In the genomic region with DNA sequence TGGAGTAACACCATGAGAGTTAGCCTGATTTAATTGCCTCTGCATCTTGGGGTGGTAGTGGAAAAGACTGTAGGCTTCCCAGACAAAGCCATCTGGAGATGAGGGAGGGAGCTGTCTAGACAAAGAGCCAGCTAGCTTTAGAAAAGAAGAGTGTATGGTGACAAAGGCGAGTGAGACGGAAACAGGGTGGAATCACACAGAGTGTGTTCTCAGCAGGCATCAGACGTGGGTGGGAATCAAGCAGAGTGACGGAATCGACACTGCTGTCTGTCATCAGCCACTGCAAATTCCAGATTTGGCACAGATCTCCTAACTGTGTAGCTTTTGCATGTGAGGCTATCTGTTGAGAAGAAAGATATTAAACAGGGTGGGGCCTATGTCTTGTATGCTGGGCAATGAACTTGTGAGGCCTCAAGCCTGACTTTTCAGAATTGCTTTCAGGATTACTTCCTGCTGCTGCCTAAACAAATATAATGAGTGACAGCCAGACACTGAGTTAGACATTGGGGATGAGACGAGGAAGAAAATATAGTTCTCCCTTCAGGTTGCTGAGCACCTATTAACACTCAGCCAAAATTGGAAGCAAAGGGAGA, we compare ENCODE assay signal across 19 cellular contexts.
DNase-seq lines count a peak whose midpoint lies in the region; ATAC-seq and TF ChIP-seq lines count a peak whose summit lies in the region.
"Had no signal": no experiment of that assay in that cellular context is flagged by ENCODE, and none has a peak within 500 bp of the region (broad histone marks: within the 10 kb centered on the region; RNA-seq: fewer than 3 reads in every experiment).

No MANE protein-coding gene starts in this region.

- no peak overlapping the region for H3K4ac ChIP-seq in H9 (ENCODE audit: low read depth, low read length)
- no peak overlapping the region for H3K4ac ChIP-seq in mesendoderm (ENCODE audit: low read depth, low read length)

- H4K91ac ChIP-seq in H9 (ENCODE audit: insufficient read length, low read depth, low read length) = no peak overlapping the region

- peak; percentile 38 for TF ChIP-seq EP300 in neural cell (conservative IDR thresholded peaks at IDR 0.05; ENCODE audit: poor library complexity, severe bottlenecking)
- no peak for TF ChIP-seq EP300 in gastroesophageal sphincter (IDR thresholded peaks at IDR 0.05)

- H3K27me3 ChIP-seq in H9 (ENCODE audit: insufficient read depth, low read length) = no peaks in the 10 kb centered on the region
- no peaks in the 10 kb centered on the region for H3K27me3 ChIP-seq in neural cell (ENCODE audit: insufficient read depth, low read depth, low read length)
- H3K27me3 ChIP-seq in CD8-positive, alpha-beta memory T cell (ENCODE audit: insufficient read depth, low read length, poor library complexity, severe bottlenecking) = no peaks in the 10 kb centered on the region
- no peaks in the 10 kb centered on the region for H3K27me3 ChIP-seq in gastroesophageal sphincter
- H3K27me3 ChIP-seq in mesendoderm (ENCODE audit: insufficient read depth, low read length, poor library complexity) = no peaks in the 10 kb centered on the region
- H3K27me3 ChIP-seq: colonic mucosa, spleen, testis had no signal

- H3F3A ChIP-seq in neural cell (ENCODE audit: insufficient read depth, low read length, poor library complexity, severe bottlenecking) = no peaks in the 10 kb centered on the region

- H4K8ac ChIP-seq in H9 (replicated peaks; ENCODE audit: insufficient read length, low read depth, low read length) = no peak overlapping the region
- no peak overlapping the region for H4K8ac ChIP-seq in mesendoderm (ENCODE audit: low read depth, low read length)

- POLR2A ChIA-PET in CD8-positive, alpha-beta memory T cell (lab: Charles Lee) = no interaction called here

- H2BK15ac ChIP-seq in H9 (ENCODE audit: low read depth, low read length) = no peak overlapping the region
- no peak overlapping the region for H2BK15ac ChIP-seq in mesendoderm (replicated peaks; ENCODE audit: low read depth)

- TF ChIP-seq CTCF in H9 (conservative IDR thresholded peaks at IDR 0.05) (no peak), epithelial cell of esophagus (IDR thresholded peaks at IDR 0.05; ENCODE audit: insufficient read depth, low read depth, low read length, missing control alignments) (no peak), neural cell (IDR thresholded peaks at IDR 0.05; ENCODE audit: poor library complexity, severe bottlenecking) (no peak), gastroesophageal sphincter (IDR thresholded peaks at IDR 0.05) (no peak)

- no peak for TF ChIP-seq POLR2A in gastroesophageal sphincter (IDR thresholded peaks at IDR 0.05)

- no peak overlapping the region for H3K14ac ChIP-seq in H9 (ENCODE audit: insufficient read depth, low read length)

- no peak overlapping the region for H2BK20ac ChIP-seq in H9 (ENCODE audit: low read depth, low read length, poor library complexity, severe bottlenecking)

- H3K79me1 ChIP-seq in H9 (ENCODE audit: insufficient read depth, low read depth, low read length, poor library complexity, severe bottlenecking) (no peaks in the 10 kb centered on the region), mesendoderm (ENCODE audit: low read length) (no peaks in the 10 kb centered on the region)

- H3K27ac Mint-ChIP-seq in H9 = peak overlapping the region in 2 of 3 experiments; percentile 0 to 6; a peak in 1 of 7 replicates
- peak overlapping the region in 1 of 8 donors; percentile 11 for H3K27ac Mint-ChIP-seq in CD8-positive, alpha-beta memory T cell
- H3K27ac Mint-ChIP-seq: activated CD4-positive, alpha-beta T cell treated with anti-CD3 and anti-CD28 coated beads, Interleukin-2, amount 10 ng/mL, durations not matched to agents 7 days and 5 days; activated naive CD4-positive, alpha-beta T cell treated with anti-CD3 and anti-CD28 coated beads for 36 hours had no signal

- no peaks in the 10 kb centered on the region for H3K9me2 ChIP-seq in neural cell (ENCODE audit: insufficient read depth, low read length)

- H2BK120ac ChIP-seq in H9 (ENCODE audit: low read depth, low read length, poor library complexity, severe bottlenecking) (no peak overlapping the region), mesendoderm (ENCODE audit: low read depth, low read length) (no peak overlapping the region)

- no peaks in the 10 kb centered on the region for H3K27me3 Mint-ChIP-seq in H9 (ENCODE audit: low read depth)
- peaks cover 1 to 17% of the 10 kb centered on the region in 2 donors for H3K27me3 Mint-ChIP-seq in CD8-positive, alpha-beta memory T cell
- H3K27me3 Mint-ChIP-seq: activated CD4-positive, alpha-beta T cell treated with anti-CD3 and anti-CD28 coated beads, Interleukin-2, amount 10 ng/mL, durations not matched to agents 7 days and 5 days had no signal

- H3K18ac ChIP-seq in H9 (ENCODE audit: insufficient read length, low read depth, low read length) (no peak overlapping the region), mesendoderm (ENCODE audit: low read length) (no peak overlapping the region)

- H2AK5ac ChIP-seq in H9 (ENCODE audit: insufficient read length, low read length) (no peak overlapping the region), mesendoderm (ENCODE audit: low read length) (no peak overlapping the region)

- H3K36me3 Mint-ChIP-seq in H9 (ENCODE audit: insufficient read depth in 1 of 3, low read depth in 3 of 3) = no peaks in the 10 kb centered on the region
- no peaks in the 10 kb centered on the region for H3K36me3 Mint-ChIP-seq in CD8-positive, alpha-beta memory T cell

- no peak overlapping the region for H3K4me2 ChIP-seq in H9 (ENCODE audit: insufficient read depth, insufficient read length, low read length)
- H3K4me2 ChIP-seq in neural cell (ENCODE audit: low read length) = no peak overlapping the region
- H3K4me2 ChIP-seq in mesendoderm (ENCODE audit: low read length) = no peak overlapping the region

- H3K23me2 ChIP-seq in H9 (ENCODE audit: insufficient read length, low read depth, low read length, poor library complexity, severe bottlenecking) = no peaks in the 10 kb centered on the region

- DNase-seq in H9 (no peak), NCI-H2171 treated with DMSO at 0.1 percent for 48 hours (lab: John Stamatoyannopoulos, UW) (peak; percentile 69), epithelial cell of esophagus (ENCODE audit: low read depth) (peak; percentile 9), mesendoderm (no peak)
- no peak for DNase-seq in CD8-positive, alpha-beta memory T cell
- DNase-seq: activated CD4-positive, alpha-beta T cell treated with anti-CD3 and anti-CD28 coated beads, Interleukin-2, amount 10 ng/mL, durations not matched to agents 7 days and 5 days; activated naive CD4-positive, alpha-beta T cell treated with anti-CD3 and anti-CD28 coated beads for 36 hours; aorta; Caco-2; colonic mucosa; Karpas-422; NCI-H1105 treated with DMSO at 0.1 percent for 48 hours; RPMI8226; spleen; SW 1271; testis had no signal

- H3K4me1 Mint-ChIP-seq in H9 = peaks cover 8 to 11% of the 10 kb centered on the region in 2 experiments
- peaks cover 1 to 15% (median 6%) of the 10 kb centered on the region in 3 donors for H3K4me1 Mint-ChIP-seq in CD8-positive, alpha-beta memory T cell

- H4K20me1 ChIP-seq in H9 (ENCODE audit: control insufficient read depth, insufficient read depth, insufficient read length) (no peaks in the 10 kb centered on the region), neural cell (ENCODE audit: insufficient read depth) (no peaks in the 10 kb centered on the region)

- H3K4me1 ChIP-seq in H9 (ENCODE audit: insufficient read depth, low read length) (0 out of 2 replicates have a peak, but pooled peaks cover 3% of the 10 kb centered on the region), gastroesophageal sphincter (no peaks in the 10 kb centered on the region), mesendoderm (ENCODE audit: control insufficient read depth, low read depth, low read length) (no peaks in the 10 kb centered on the region)
- H3K4me1 ChIP-seq in CD8-positive, alpha-beta memory T cell (ENCODE audit: insufficient read depth, low read length) = peaks cover 7% of the 10 kb centered on the region
- H3K4me1 ChIP-seq: Caco-2, colonic mucosa, spleen, testis had no signal

- H2AFZ ChIP-seq in H9 (ENCODE audit: low read length) = no peak overlapping the region
- no peak overlapping the region for H2AFZ ChIP-seq in neural cell (ENCODE audit: low read depth, low read length)

- H3T11ph ChIP-seq in H9 (ENCODE audit: low read length) = no peak overlapping the region

- H3K4me3 ChIP-seq in epithelial cell of esophagus (ENCODE audit: low read length) (no peak overlapping the region), neural cell (ENCODE audit: low read length) (peak overlapping the region; percentile 37), gastroesophageal sphincter (no peak overlapping the region), mesendoderm (ENCODE audit: low read length) (no peak overlapping the region)
- H3K4me3 ChIP-seq in CD8-positive, alpha-beta memory T cell (ENCODE audit: low read length) = no peak overlapping the region
- H3K4me3 ChIP-seq: colonic mucosa, spleen, testis had no signal

- H3K36me3 ChIP-seq in neural cell (ENCODE audit: insufficient read depth, low read length) = no peaks in the 10 kb centered on the region
- no peaks in the 10 kb centered on the region for H3K36me3 ChIP-seq in CD8-positive, alpha-beta memory T cell (ENCODE audit: insufficient read depth, low read length)
- H3K36me3 ChIP-seq in gastroesophageal sphincter = no peaks in the 10 kb centered on the region
- H3K36me3 ChIP-seq in mesendoderm (ENCODE audit: control insufficient read depth, insufficient read depth, low read length) = no peaks in the 10 kb centered on the region
- H3K36me3 ChIP-seq: colonic mucosa, spleen had no signal

- H4K5ac ChIP-seq in H9 (ENCODE audit: insufficient read length, low read depth, low read length) = no peak overlapping the region
- H4K5ac ChIP-seq in mesendoderm (ENCODE audit: low read length) = no peak overlapping the region

- no peaks in the 10 kb centered on the region for H3K79me2 ChIP-seq in H9 (ENCODE audit: insufficient read depth, low read length)
- H3K79me2 ChIP-seq in neural cell (replicated peaks; ENCODE audit: insufficient read depth, low read length) = no peaks in the 10 kb centered on the region
- no peaks in the 10 kb centered on the region for H3K79me2 ChIP-seq in mesendoderm (ENCODE audit: control insufficient read depth, insufficient read depth, low read length)

- H3K27ac ChIP-seq in H9 (ENCODE audit: insufficient read length, low read depth, low read length) (no peak overlapping the region), neural cell (ENCODE audit: low read length) (peak overlapping the region; percentile 55), gastroesophageal sphincter (no peak overlapping the region), mesendoderm (ENCODE audit: low read depth, low read length) (no peak overlapping the region)
- H3K27ac ChIP-seq in CD8-positive, alpha-beta memory T cell (ENCODE audit: low read depth, low read length) = no peak overlapping the region
- H3K27ac ChIP-seq: colonic mucosa, spleen, testis had no signal

- H2BK12ac ChIP-seq in H9 (ENCODE audit: insufficient read length, low read depth, low read length) = no peak overlapping the region

- no peak overlapping the region for H3K4me3 Mint-ChIP-seq in H9
- no peak overlapping the region for H3K4me3 Mint-ChIP-seq in CD8-positive, alpha-beta memory T cell
- H3K4me3 Mint-ChIP-seq: activated CD4-positive, alpha-beta T cell treated with anti-CD3 and anti-CD28 coated beads, Interleukin-2, amount 10 ng/mL, durations not matched to agents 7 days and 5 days; activated naive CD4-positive, alpha-beta T cell treated with anti-CD3 and anti-CD28 coated beads for 36 hours had no signal

- H3K9ac ChIP-seq in H9 (ENCODE audit: extremely low read depth, insufficient read length, low read length) (no peak overlapping the region), neural cell (ENCODE audit: low read length) (no peak overlapping the region), mesendoderm (ENCODE audit: low read length) (no peak overlapping the region)

- WGBS in H9 (ENCODE audit: extremely low coverage, insufficient read length, low lambda C conversion rate) = no CpG with 5 or more reads among the region's 6 CpGs
- 81 to 87% methylated on average over 6 of the region's 6 CpGs for WGBS in gastroesophageal sphincter (ENCODE audit: low coverage in 1 of 2), 2 donors
- WGBS in mesendoderm (ENCODE audit: extremely low coverage, insufficient coverage, low lambda C conversion rate) = no CpG with 5 or more reads among the region's 6 CpGs

- ATAC-seq in gastroesophageal sphincter (no peak), HG03095 (IDR thresholded peaks at IDR 0.05; ENCODE audit: unreplicated experiment) (no peak)

- no peak for TF ChIP-seq RAD21 in neural cell (conservative IDR thresholded peaks at IDR 0.05)

- CTCF ChIA-PET in CD8-positive, alpha-beta memory T cell (lab: Charles Lee) = interaction anchor here (1.3 kb wide), 1 partner anchor 18 kb away, joined by 3 read pairs; no protein-coding TSS in a partner anchor

- peaks cover 2 to 3% of the 10 kb centered on the region in 2 experiments; a peak in 2 of 5 replicates for H3K9me3 Mint-ChIP-seq in H9
- peaks cover 0 to 7% (median 0%) of the 10 kb centered on the region in 5 donors for H3K9me3 Mint-ChIP-seq in CD8-positive, alpha-beta memory T cell

- H2BK5ac ChIP-seq in H9 (ENCODE audit: insufficient read length, low read length) (no peak overlapping the region), mesendoderm (ENCODE audit: low read length) (no peak overlapping the region)

- no peak overlapping the region for H3K56ac ChIP-seq in H9 (ENCODE audit: insufficient read length, low read depth, low read length)
- no peak overlapping the region for H3K56ac ChIP-seq in mesendoderm (ENCODE audit: low read length)

- H3K23ac ChIP-seq in H9 (ENCODE audit: insufficient read length, low read depth, low read length) (no peak overlapping the region), mesendoderm (ENCODE audit: low read length) (no peak overlapping the region)

- H3K9me3 ChIP-seq in H9 (ENCODE audit: control insufficient read depth, low read depth, low read length) = no peaks in the 10 kb centered on the region
- H3K9me3 ChIP-seq in neural cell (ENCODE audit: low read length) = no peaks in the 10 kb centered on the region
- no peaks in the 10 kb centered on the region for H3K9me3 ChIP-seq in CD8-positive, alpha-beta memory T cell (ENCODE audit: low read length)
- H3K9me3 ChIP-seq in gastroesophageal sphincter = no peaks in the 10 kb centered on the region
- H3K9me3 ChIP-seq: Caco-2, colonic mucosa, spleen, testis had no signal

Comparison
In these comparisons a context has a peak if more than half of its experiments do, and no peak if none do; other contexts are left out.
1. DNase-seq: peak in NCI-H2171 treated with DMSO at 0.1 percent for 48 hours (single experiment) and epithelial cell of esophagus (single experiment); none in H9 (single experiment), CD8-positive, alpha-beta memory T cell (0 of 5) and mesendoderm (single experiment).